1 cellular context compared by ENCODE assay signal in genomic region chr10:33521062-33521461, GRCh38.
TF ChIP-seq lines count a peak whose summit lies in the region.

No MANE protein-coding gene starts in this region.

TF ChIP-seq in neural cell, 6 proteins besides CTCF, POLR2A, EP300 and RAD21:
- TF ChIP-seq TAF1 (IDR thresholded peaks at IDR 0.05; ENCODE audit: low read depth) (no peak), POLR2AphosphoS5 (IDR thresholded peaks at IDR 0.05) (no peak), EZH2 (IDR thresholded peaks at IDR 0.05; ENCODE audit: borderline replicate concordance, insufficient read depth, low read length, poor library complexity, severe bottlenecking) (no peak), REST (IDR thresholded peaks at IDR 0.05; ENCODE audit: borderline replicate concordance) (no peak), SMC3 (conservative IDR thresholded peaks at IDR 0.05; ENCODE audit: poor library complexity) (no peak), MXI1 (conservative IDR thresholded peaks at IDR 0.05; ENCODE audit: poor library complexity, severe bottlenecking) (no peak)
TF ChIP-seq in neural cell: peak in this region for 0.
